ENCODE assay signal across 1 cellular context in the genomic region with DNA sequence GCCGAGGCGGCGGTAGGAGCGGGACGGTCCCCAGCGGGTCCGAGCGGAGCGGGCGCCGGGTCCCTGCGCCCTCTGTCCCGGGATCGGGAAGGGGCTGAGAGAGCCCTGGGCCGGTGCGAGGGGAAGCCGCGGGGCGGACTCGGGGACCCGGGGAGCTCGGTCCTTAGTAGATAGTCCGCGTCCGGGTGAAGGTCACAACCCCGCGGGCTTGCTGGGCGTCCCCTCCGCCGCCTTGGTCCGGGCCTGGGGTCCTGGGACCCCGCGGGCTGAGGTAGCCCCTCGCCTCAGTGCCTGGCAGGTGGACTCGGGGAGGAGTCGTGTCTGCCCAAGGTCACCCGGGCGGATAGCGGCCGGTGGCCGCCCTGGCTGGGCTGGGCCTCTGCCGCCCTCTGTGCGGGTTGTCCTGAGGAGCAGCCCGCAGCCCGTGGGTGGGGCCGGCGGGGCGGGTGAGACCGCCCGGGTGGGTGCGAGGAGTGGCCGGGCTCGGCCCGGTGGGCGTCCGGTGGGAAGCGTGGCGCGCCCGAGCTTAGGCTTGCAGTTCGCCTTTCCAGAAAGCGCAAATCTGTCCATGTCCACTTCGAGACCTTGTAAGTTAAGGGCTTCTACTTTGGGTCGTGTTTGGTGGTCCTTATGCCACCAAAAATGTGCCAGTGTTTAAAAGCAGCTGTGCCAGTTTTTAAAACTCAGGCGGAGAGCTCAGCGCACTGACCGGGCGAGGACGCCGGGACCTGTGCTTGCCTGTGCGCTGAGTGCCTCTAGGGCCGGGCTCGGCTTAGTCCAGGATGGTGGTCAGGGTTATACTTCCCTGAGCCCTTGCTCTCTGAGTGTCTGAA.
TF ChIP-seq lines count a peak whose summit lies in the region.

No MANE protein-coding gene starts in this region.

TF ChIP-seq in SK-N-SH, 30 proteins besides CTCF, POLR2A, EP300 and RAD21:
- TF ChIP-seq USF1 (IDR thresholded peaks at IDR 0.05; ENCODE audit: borderline replicate concordance, low read depth) = no peak
- TF ChIP-seq TAF1 (IDR thresholded peaks at IDR 0.05; ENCODE audit: borderline replicate concordance, low read depth, low read length) = no peak
- TF ChIP-seq, protein P1, sequence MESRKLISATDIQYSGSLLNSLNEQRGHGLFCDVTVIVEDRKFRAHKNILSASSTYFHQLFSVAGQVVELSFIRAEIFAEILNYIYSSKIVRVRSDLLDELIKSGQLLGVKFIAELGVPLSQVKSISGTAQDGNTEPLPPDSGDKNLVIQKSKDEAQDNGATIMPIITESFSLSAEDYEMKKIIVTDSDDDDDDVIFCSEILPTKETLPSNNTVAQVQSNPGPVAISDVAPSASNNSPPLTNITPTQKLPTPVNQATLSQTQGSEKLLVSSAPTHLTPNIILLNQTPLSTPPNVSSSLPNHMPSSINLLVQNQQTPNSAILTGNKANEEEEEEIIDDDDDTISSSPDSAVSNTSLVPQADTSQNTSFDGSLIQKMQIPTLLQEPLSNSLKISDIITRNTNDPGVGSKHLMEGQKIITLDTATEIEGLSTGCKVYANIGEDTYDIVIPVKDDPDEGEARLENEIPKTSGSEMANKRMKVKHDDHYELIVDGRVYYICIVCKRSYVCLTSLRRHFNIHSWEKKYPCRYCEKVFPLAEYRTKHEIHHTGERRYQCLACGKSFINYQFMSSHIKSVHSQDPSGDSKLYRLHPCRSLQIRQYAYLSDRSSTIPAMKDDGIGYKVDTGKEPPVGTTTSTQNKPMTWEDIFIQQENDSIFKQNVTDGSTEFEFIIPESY (IDR thresholded peaks at IDR 0.05; ENCODE audit: borderline replicate concordance, low read depth) = no peak
- no peak for TF ChIP-seq USF2 (IDR thresholded peaks at IDR 0.05; ENCODE audit: borderline replicate concordance, low read depth, low read length)
- no peak for TF ChIP-seq SMC3 (IDR thresholded peaks at IDR 0.05; ENCODE audit: low read depth, low read length)
- no peak for TF ChIP-seq TEAD4 (IDR thresholded peaks at IDR 0.05; ENCODE audit: borderline replicate concordance, insufficient read depth)
- no peak for TF ChIP-seq POLR2AphosphoS5 (IDR thresholded peaks at IDR 0.05; ENCODE audit: low read depth, low read length)
- TF ChIP-seq FOXJ3 (CRISPR knock-in tag; IDR thresholded peaks at IDR 0.05) = no peak
- TF ChIP-seq GATA2 (CRISPR knock-in tag; IDR thresholded peaks at IDR 0.05) = no peak
- no peak for TF ChIP-seq TCF12 (IDR thresholded peaks at IDR 0.05)
- TF ChIP-seq ELF1 (IDR thresholded peaks at IDR 0.05) = no peak
